Comparison of ENCODE assay signal across 24 cellular contexts in the genomic region with DNA sequence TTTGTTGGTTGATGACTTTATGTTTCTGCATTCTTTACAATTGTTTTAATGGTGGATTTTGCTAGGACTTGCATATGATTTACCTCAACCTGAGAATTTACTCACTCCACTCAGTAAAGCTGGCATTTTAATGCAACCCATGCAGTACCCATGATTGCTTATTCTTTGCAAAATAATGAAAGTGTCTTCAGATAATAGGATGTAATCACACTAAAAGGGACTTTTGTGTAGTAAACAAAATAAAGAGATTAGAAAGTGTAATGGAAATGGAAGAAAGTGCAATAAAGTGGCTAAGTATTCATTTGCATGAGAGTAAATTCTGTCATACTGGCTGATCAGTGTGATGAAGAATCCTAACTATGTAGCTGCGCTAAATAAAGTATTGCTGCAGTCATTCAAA.
"Had no signal": no experiment of that assay in that cellular context is flagged by ENCODE, and none has a peak within 500 bp of the region (broad histone marks: within the 10 kb centered on the region; RNA-seq: fewer than 3 reads in every experiment).

No MANE protein-coding gene starts in this region.

- DNase-seq: colonic mucosa; cortex of kidney; dermis blood vessel endothelial cell; dorsolateral prefrontal cortex; effector CD4-positive, alpha-beta T cell; effector CD8-positive, alpha-beta T cell; effector memory CD4-positive, alpha-beta T cell; effector memory CD8-positive, alpha-beta T cell; endodermal cell; erythroblast; esophagus squamous epithelium; foreskin fibroblast; foreskin keratinocyte; foreskin melanocyte; gastrocnemius medialis; glutamatergic neuron; head of caudate nucleus; heart left ventricle; heart right ventricle had no signal

- ATAC-seq: effector memory CD8-positive, alpha-beta T cell; esophagus mucosa; foreskin keratinocyte; gastrocnemius medialis; gastroesophageal sphincter; heart left ventricle; heart right ventricle had no signal

- H3K36me3 ChIP-seq: colonic mucosa, esophagus muscularis mucosa, esophagus squamous epithelium, gastrocnemius medialis, gastroesophageal sphincter, heart left ventricle, heart right ventricle had no signal

- H3K27me3 Mint-ChIP-seq: dendritic cell treated with granulocyte-macrophage colony-stimulating factor and Interleukin-4, amounts not matched to agents 40 ng/mL and 50 ng/mL, for 4 days; effector memory CD8-positive, alpha-beta T cell had no signal

- H3K27me3 ChIP-seq: colonic mucosa, esophagus muscularis mucosa, esophagus squamous epithelium, foreskin keratinocyte, gastrocnemius medialis, gastroesophageal sphincter, heart left ventricle, heart right ventricle had no signal

- H3K27ac Mint-ChIP-seq: dendritic cell treated with granulocyte-macrophage colony-stimulating factor and Interleukin-4, amounts not matched to agents 40 ng/mL and 50 ng/mL, for 4 days; effector memory CD8-positive, alpha-beta T cell; endodermal cell had no signal

- H3K4me3 ChIP-seq: colonic mucosa, coronary artery, dorsolateral prefrontal cortex, esophagus muscularis mucosa, esophagus squamous epithelium, gastrocnemius medialis, gastroesophageal sphincter, heart left ventricle, heart right ventricle had no signal

- H3K4me3 Mint-ChIP-seq: dendritic cell treated with granulocyte-macrophage colony-stimulating factor and Interleukin-4, amounts not matched to agents 40 ng/mL and 50 ng/mL, for 4 days; effector memory CD8-positive, alpha-beta T cell; endodermal cell had no signal

- H3K9me3 ChIP-seq: colonic mucosa, esophagus squamous epithelium, gastrocnemius medialis, gastroesophageal sphincter had no signal

- H3K4me1 ChIP-seq: colonic mucosa, esophagus muscularis mucosa, esophagus squamous epithelium, foreskin keratinocyte, gastrocnemius medialis, gastroesophageal sphincter, heart left ventricle, heart right ventricle had no signal
